ENCODE assay signal across 15 cellular contexts in genomic region chr2:42340938-42341636, GRCh38. TPM values are rescaled to one million over a fixed set of nuclear protein-coding genes. Genes with fewer than 3 reads are reported as not detected.
DNase-seq lines count a peak whose midpoint lies in the region; ATAC-seq and TF ChIP-seq lines count a peak whose summit lies in the region.
"Had no signal": no experiment of that assay in that cellular context is flagged by ENCODE, and none has a peak within 500 bp of the region (broad histone marks: within the 10 kb centered on the region; RNA-seq: fewer than 3 reads in every experiment).

No MANE protein-coding gene starts in this region.

- H3K4me1 ChIP-seq in smooth muscle cell (ENCODE audit: low read depth) (peaks cover 4% of the 10 kb centered on the region), OCI-LY7 (ENCODE audit: insufficient read depth, low read length, poor library complexity, severe bottlenecking) (no peaks in the 10 kb centered on the region), ovary (ENCODE audit: insufficient read depth) (peaks cover 14% of the 10 kb centered on the region)

- H3K36me3 Mint-ChIP-seq in activated naive CD4-positive, alpha-beta T cell treated with anti-CD3 and anti-CD28 coated beads, Interleukin-2, amount 10 ng/mL, durations not matched to agents 7 days and 5 days: peaks cover 68% of the 10 kb centered on the region
- peaks cover 55% of the 10 kb centered on the region for H3K36me3 Mint-ChIP-seq in T-cell

- no peak overlapping the region for H3K4me3 Mint-ChIP-seq in activated naive CD4-positive, alpha-beta T cell treated with anti-CD3 and anti-CD28 coated beads, Interleukin-2, amount 10 ng/mL, durations not matched to agents 7 days and 5 days
- no peak overlapping the region for H3K4me3 Mint-ChIP-seq in T-cell

- no peak for TF ChIP-seq CTCF in smooth muscle cell (IDR thresholded peaks at IDR 0.05; ENCODE audit: borderline replicate concordance, insufficient read depth, poor library complexity, severe bottlenecking)
- no peak for TF ChIP-seq CTCF in OCI-LY7 (conservative IDR thresholded peaks at IDR 0.05; ENCODE audit: low read length)
- no peak for TF ChIP-seq CTCF in ovary (IDR thresholded peaks at IDR 0.05)

- H3K79me2 ChIP-seq in smooth muscle cell (ENCODE audit: low read depth) (peaks cover 49% of the 10 kb centered on the region), OCI-LY7 (ENCODE audit: insufficient read depth, low read depth, low read length) (no peaks in the 10 kb centered on the region; the same call in 1 of the 2 replicates)

- no peaks in the 10 kb centered on the region for H3K27me3 ChIP-seq in smooth muscle cell (ENCODE audit: low read depth)
- H3K27me3 ChIP-seq in ovary: no peaks in the 10 kb centered on the region
- H3K27me3 ChIP-seq: breast epithelium, stomach had no signal

- POLR2A ChIA-PET in T-cell (lab: Charles Lee) (interaction anchor here in 1 of 2 donors (0.5 kb wide), 1 partner anchor 122 kb away, joined by 3 read pairs; no protein-coding TSS in a partner anchor), OCI-LY7 (lab: Charles Lee) (interaction anchor here (0.8 to 1.0 kb wide), 2 partner anchors 13 to 1819 kb away, joined by 4 to 5 read pairs; no protein-coding TSS in a partner anchor)

- WGBS in smooth muscle cell (ENCODE audit: low lambda C conversion rate): 96% methylated on average over 10 of the region's 10 CpGs
- 91 to 95% (median 92%) methylated on average over 10 of the region's 10 CpGs for WGBS in ovary, 3 donors

- H3K4me1 Mint-ChIP-seq in activated naive CD4-positive, alpha-beta T cell treated with anti-CD3 and anti-CD28 coated beads, Interleukin-2, amount 10 ng/mL, durations not matched to agents 7 days and 5 days: peaks cover 17% of the 10 kb centered on the region
- H3K4me1 Mint-ChIP-seq in T-cell: peaks cover 27 to 39% (median 36%) of the 10 kb centered on the region in 3 donors

- H2AFZ ChIP-seq in smooth muscle cell (ENCODE audit: low read depth) (no peak overlapping the region), OCI-LY7 (ENCODE audit: low read length) (no peak overlapping the region)

- no peaks in the 10 kb centered on the region for H3K9me3 ChIP-seq in smooth muscle cell (replicated peaks; ENCODE audit: low read depth)
- H3K9me3 ChIP-seq in OCI-LY7 (ENCODE audit: low read length): no peaks in the 10 kb centered on the region
- H3K9me3 ChIP-seq in ovary: no peaks in the 10 kb centered on the region
- H3K9me3 ChIP-seq: breast epithelium, stomach had no signal

- H4K20me1 ChIP-seq in smooth muscle cell (ENCODE audit: low read depth): peaks cover 58% of the 10 kb centered on the region
- no peaks in the 10 kb centered on the region for H4K20me1 ChIP-seq in OCI-LY7 (ENCODE audit: insufficient read depth, low read length)

- no TSS peak for BruUV-seq in OCI-LY7 (replicated peaks; lab: Mats Ljungman, UMichigan)

- TF ChIP-seq EP300 in ovary (IDR thresholded peaks at IDR 0.05): no peak

- H3K4me3 ChIP-seq in smooth muscle cell: no peak overlapping the region
- no peak overlapping the region for H3K4me3 ChIP-seq in OCI-LY7 (ENCODE audit: low read depth, low read length, poor library complexity, severe bottlenecking)
- no peak overlapping the region for H3K4me3 ChIP-seq in ovary
- H3K4me3 ChIP-seq: breast epithelium, stomach had no signal

- H3K4me2 ChIP-seq in smooth muscle cell (no peak overlapping the region), OCI-LY7 (ENCODE audit: low read length) (no peak overlapping the region)

- peak overlapping the region; percentile 84 for H3K27ac ChIP-seq in caudate nucleus (ENCODE audit: low read depth, low read length)
- H3K27ac ChIP-seq in smooth muscle cell (ENCODE audit: low read depth): peak overlapping the region; percentile 77
- H3K27ac ChIP-seq in OCI-LY7 (ENCODE audit: low read depth, low read length, poor library complexity, severe bottlenecking): no peak overlapping the region
- no peak overlapping the region for H3K27ac ChIP-seq in ovary

- H3F3A ChIP-seq in smooth muscle cell (ENCODE audit: low read depth): no peaks in the 10 kb centered on the region

- ATAC-seq in T-cell (replicated peaks in 1 of 4): no peak

- no peaks in the 10 kb centered on the region for H3K27me3 Mint-ChIP-seq in activated naive CD4-positive, alpha-beta T cell treated with anti-CD3 and anti-CD28 coated beads, Interleukin-2, amount 10 ng/mL, durations not matched to agents 7 days and 5 days
- no peaks in the 10 kb centered on the region for H3K27me3 Mint-ChIP-seq in T-cell

- peak overlapping the region; percentile 47 for H3K27ac Mint-ChIP-seq in activated naive CD4-positive, alpha-beta T cell treated with anti-CD3 and anti-CD28 coated beads, Interleukin-2, amount 10 ng/mL, durations not matched to agents 7 days and 5 days
- H3K27ac Mint-ChIP-seq in T-cell: peak overlapping the region; percentile 63 to 80

- H3K36me3 ChIP-seq in smooth muscle cell (ENCODE audit: low read depth): no peaks in the 10 kb centered on the region
- peaks cover 69% of the 10 kb centered on the region for H3K36me3 ChIP-seq in OCI-LY7 (ENCODE audit: insufficient read depth, low read length)
- no peaks in the 10 kb centered on the region for H3K36me3 ChIP-seq in ovary
- H3K36me3 ChIP-seq: breast epithelium had no signal

- H3K9me3 Mint-ChIP-seq in activated naive CD4-positive, alpha-beta T cell treated with anti-CD3 and anti-CD28 coated beads, Interleukin-2, amount 10 ng/mL, durations not matched to agents 7 days and 5 days: peaks cover 4% of the 10 kb centered on the region
- H3K9me3 Mint-ChIP-seq in T-cell: peaks cover 2 to 6% (median 4%) of the 10 kb centered on the region in 3 donors

- TF ChIP-seq POLR2A in ovary (IDR thresholded peaks at IDR 0.05): no peak

- no peaks in the 10 kb centered on the region for H3K9me2 ChIP-seq in OCI-LY7 (ENCODE audit: insufficient read depth, low read length)

- no peak for DNase-seq in activated naive CD4-positive, alpha-beta T cell treated with anti-CD3 and anti-CD28 coated beads, Interleukin-2, amount 10 ng/mL, durations not matched to agents 7 days and 5 days
- no peak for DNase-seq in activated naive CD4-positive, alpha-beta T cell (lab: John Stamatoyannopoulos, UW)
- no peak for DNase-seq in T-cell
- DNase-seq in caudate nucleus (lab: John Stamatoyannopoulos, UW): peak in 18 of 61 donors; percentile 19 to 65 (median 36)
- no peak for DNase-seq in smooth muscle cell (lab: John Stamatoyannopoulos, UW; ENCODE audit: unreplicated experiment)
- no peak for DNase-seq in OCI-LY7 (ENCODE audit: low spot score)
- no peak for DNase-seq in ovary
- no peak for DNase-seq in NCI-H226
- DNase-seq: DMS153, NCI-H1436, NCI-H446, SIG-M5, stomach, T1000 had no signal

- CTCF ChIA-PET in activated naive CD4-positive, alpha-beta T cell treated with anti-CD3 and anti-CD28 coated beads, Interleukin-2, amount 10 ng/mL, durations not matched to agents 7 days and 5 days (lab: Charles Lee): interaction anchor here (1.2 kb wide), 1 partner anchor 9 kb away, joined by 3 read pairs; no protein-coding TSS in a partner anchor
- CTCF ChIA-PET in T-cell (lab: Charles Lee) (interaction anchor here in 1 of 2 donors (0.6 kb wide), 1 partner anchor 1236 kb away, joined by 3 read pairs; no protein-coding TSS in a partner anchor), OCI-LY7 (lab: Charles Lee; ENCODE audit: unreplicated experiment) (no interaction called here)

- intact Hi-C loops in OCI-LY7 (cut with micrococcal nuclease; ENCODE audit: unreplicated experiment): no loop called here
- intact Hi-C loops in ovary (cut with DNase I): no loop called here

- H3K9ac ChIP-seq in smooth muscle cell (ENCODE audit: low read depth): no peak overlapping the region

RNA-seq across cellular contexts. Expression of gene COX7A2L, which starts 19.9 kb away (rescaled TPM):
- 10 to 100 TPM; 59.6 to 76.4 (median 72.6) TPM for total RNA-seq in T-cell
- 145 and 177 TPM in 2 replicates for total RNA-seq in smooth muscle cell
- 89.8 and 93.3 TPM in 2 replicates for polyA plus RNA-seq in smooth muscle cell
- 121 and 130 TPM in 2 replicates for total RNA-seq in OCI-LY7 (2014; rRNA removed; shearing (Covaris generic))
- 118 and 152 TPM in 2 replicates for total RNA-seq in OCI-LY7 (2022)
- 100 to 1,000 TPM; 130 to 294 (median 162) TPM for total RNA-seq in ovary
- 100 to 1,000 TPM; 189 to 254 TPM for polyA plus RNA-seq in ovary

Comparison
In these comparisons a context has a peak if more than half of its experiments do, and no peak if none do; other contexts are left out.
1. H3K27ac ChIP-seq: peak in caudate nucleus (single experiment) and smooth muscle cell (single experiment); none in OCI-LY7 (single experiment) and ovary (0 of 2).